ENCODE assay signal across 1 cellular context in the genomic region with DNA sequence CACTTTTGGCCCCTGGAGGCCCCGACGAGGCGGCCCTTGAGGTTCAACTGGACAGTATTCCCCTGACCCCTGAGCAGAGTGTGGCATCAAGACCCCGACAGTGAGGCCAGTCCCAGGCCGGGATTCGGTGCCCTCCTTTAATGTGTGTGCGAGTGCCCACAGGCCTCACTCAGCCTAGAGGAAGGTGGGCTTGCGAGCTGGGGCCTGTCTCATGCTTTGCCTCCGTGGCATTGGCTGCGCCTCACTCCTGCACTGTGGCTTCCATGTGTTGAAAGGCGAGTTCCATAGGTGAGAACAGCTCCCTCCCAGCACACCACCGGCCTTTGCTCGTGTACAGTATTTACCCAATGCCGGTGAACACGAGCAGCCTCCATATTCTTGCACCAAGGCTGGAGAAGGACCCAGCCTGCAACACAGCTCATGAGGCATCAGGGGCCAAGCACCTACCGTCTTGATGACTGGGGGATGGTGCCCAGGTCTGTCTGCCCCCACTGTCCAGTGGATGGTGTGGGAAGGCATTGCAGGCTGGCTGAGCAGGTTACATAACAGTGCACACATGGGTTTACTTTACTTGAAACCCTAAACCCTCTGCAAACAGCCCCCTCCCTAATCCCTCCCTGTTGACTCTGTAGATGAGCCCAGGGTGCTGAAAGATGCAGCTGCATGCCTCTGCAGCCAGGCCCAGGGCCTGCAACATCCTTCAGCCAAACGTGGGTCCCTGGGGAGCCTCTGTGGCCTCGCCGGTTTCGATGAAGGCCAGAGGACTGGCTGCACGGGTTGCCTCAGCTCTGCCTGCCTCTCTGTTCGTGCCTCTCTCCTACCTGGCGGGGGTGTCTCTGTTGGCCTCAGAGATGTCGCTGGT.
TF ChIP-seq lines count a peak whose summit lies in the region.

No MANE protein-coding gene starts in this region.

TF ChIP-seq in HepG2, 621 proteins besides CTCF, POLR2A, EP300 and RAD21 (continued from another document and continues in another):
- TF ChIP-seq BRCA1 (CRISPR knock-in tag; IDR thresholded peaks at IDR 0.05), result peak; percentile 74; the same call in 1 of the 2 replicates
- peak; percentile 87 for TF ChIP-seq ZNF543 (CRISPR knock-in tag; IDR thresholded peaks at IDR 0.05)
- no peak for TF ChIP-seq KDM4B (CRISPR knock-in tag; IDR thresholded peaks at IDR 0.05)
- no peak for TF ChIP-seq ZNF567 (CRISPR knock-in tag; IDR thresholded peaks at IDR 0.05; ENCODE audit: borderline replicate concordance)
- 0 out of 2 replicates have a peak, but pooled peaks have one; percentile 77 for TF ChIP-seq ZNF780A (CRISPR knock-in tag; IDR thresholded peaks at IDR 0.05)
- TF ChIP-seq, protein P1, sequence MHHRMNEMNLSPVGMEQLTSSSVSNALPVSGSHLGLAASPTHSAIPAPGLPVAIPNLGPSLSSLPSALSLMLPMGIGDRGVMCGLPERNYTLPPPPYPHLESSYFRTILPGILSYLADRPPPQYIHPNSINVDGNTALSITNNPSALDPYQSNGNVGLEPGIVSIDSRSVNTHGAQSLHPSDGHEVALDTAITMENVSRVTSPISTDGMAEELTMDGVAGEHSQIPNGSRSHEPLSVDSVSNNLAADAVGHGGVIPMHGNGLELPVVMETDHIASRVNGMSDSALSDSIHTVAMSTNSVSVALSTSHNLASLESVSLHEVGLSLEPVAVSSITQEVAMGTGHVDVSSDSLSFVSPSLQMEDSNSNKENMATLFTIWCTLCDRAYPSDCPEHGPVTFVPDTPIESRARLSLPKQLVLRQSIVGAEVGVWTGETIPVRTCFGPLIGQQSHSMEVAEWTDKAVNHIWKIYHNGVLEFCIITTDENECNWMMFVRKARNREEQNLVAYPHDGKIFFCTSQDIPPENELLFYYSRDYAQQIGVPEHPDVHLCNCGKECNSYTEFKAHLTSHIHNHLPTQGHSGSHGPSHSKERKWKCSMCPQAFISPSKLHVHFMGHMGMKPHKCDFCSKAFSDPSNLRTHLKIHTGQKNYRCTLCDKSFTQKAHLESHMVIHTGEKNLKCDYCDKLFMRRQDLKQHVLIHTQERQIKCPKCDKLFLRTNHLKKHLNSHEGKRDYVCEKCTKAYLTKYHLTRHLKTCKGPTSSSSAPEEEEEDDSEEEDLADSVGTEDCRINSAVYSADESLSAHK (CRISPR knock-in tag; IDR thresholded peaks at IDR 0.05; ENCODE audit: borderline replicate concordance), result no peak
- peak; percentile 85; the same call in 1 of the 2 replicates for TF ChIP-seq ZNF501 (CRISPR knock-in tag; IDR thresholded peaks at IDR 0.05)
- peak; percentile 84 for TF ChIP-seq XRCC5 (optimal IDR thresholded peaks at IDR 0.05; ENCODE audit: low read length)
- TF ChIP-seq JUN (CRISPR knock-in tag; IDR thresholded peaks at IDR 0.05), result 0 out of 2 replicates have a peak, but pooled peaks have one; percentile 58
- peak; percentile 76 for TF ChIP-seq ZNF768 (CRISPR knock-in tag; IDR thresholded peaks at IDR 0.05)
- TF ChIP-seq NAIF1 (CRISPR knock-in tag; IDR thresholded peaks at IDR 0.05; ENCODE audit: borderline replicate concordance), result no peak
- no peak for TF ChIP-seq ELF4 (CRISPR knock-in tag; IDR thresholded peaks at IDR 0.05; ENCODE audit: borderline replicate concordance)
- peak; percentile 98 for TF ChIP-seq ARNTL (CRISPR knock-in tag; IDR thresholded peaks at IDR 0.05)
- TF ChIP-seq, protein P2, sequence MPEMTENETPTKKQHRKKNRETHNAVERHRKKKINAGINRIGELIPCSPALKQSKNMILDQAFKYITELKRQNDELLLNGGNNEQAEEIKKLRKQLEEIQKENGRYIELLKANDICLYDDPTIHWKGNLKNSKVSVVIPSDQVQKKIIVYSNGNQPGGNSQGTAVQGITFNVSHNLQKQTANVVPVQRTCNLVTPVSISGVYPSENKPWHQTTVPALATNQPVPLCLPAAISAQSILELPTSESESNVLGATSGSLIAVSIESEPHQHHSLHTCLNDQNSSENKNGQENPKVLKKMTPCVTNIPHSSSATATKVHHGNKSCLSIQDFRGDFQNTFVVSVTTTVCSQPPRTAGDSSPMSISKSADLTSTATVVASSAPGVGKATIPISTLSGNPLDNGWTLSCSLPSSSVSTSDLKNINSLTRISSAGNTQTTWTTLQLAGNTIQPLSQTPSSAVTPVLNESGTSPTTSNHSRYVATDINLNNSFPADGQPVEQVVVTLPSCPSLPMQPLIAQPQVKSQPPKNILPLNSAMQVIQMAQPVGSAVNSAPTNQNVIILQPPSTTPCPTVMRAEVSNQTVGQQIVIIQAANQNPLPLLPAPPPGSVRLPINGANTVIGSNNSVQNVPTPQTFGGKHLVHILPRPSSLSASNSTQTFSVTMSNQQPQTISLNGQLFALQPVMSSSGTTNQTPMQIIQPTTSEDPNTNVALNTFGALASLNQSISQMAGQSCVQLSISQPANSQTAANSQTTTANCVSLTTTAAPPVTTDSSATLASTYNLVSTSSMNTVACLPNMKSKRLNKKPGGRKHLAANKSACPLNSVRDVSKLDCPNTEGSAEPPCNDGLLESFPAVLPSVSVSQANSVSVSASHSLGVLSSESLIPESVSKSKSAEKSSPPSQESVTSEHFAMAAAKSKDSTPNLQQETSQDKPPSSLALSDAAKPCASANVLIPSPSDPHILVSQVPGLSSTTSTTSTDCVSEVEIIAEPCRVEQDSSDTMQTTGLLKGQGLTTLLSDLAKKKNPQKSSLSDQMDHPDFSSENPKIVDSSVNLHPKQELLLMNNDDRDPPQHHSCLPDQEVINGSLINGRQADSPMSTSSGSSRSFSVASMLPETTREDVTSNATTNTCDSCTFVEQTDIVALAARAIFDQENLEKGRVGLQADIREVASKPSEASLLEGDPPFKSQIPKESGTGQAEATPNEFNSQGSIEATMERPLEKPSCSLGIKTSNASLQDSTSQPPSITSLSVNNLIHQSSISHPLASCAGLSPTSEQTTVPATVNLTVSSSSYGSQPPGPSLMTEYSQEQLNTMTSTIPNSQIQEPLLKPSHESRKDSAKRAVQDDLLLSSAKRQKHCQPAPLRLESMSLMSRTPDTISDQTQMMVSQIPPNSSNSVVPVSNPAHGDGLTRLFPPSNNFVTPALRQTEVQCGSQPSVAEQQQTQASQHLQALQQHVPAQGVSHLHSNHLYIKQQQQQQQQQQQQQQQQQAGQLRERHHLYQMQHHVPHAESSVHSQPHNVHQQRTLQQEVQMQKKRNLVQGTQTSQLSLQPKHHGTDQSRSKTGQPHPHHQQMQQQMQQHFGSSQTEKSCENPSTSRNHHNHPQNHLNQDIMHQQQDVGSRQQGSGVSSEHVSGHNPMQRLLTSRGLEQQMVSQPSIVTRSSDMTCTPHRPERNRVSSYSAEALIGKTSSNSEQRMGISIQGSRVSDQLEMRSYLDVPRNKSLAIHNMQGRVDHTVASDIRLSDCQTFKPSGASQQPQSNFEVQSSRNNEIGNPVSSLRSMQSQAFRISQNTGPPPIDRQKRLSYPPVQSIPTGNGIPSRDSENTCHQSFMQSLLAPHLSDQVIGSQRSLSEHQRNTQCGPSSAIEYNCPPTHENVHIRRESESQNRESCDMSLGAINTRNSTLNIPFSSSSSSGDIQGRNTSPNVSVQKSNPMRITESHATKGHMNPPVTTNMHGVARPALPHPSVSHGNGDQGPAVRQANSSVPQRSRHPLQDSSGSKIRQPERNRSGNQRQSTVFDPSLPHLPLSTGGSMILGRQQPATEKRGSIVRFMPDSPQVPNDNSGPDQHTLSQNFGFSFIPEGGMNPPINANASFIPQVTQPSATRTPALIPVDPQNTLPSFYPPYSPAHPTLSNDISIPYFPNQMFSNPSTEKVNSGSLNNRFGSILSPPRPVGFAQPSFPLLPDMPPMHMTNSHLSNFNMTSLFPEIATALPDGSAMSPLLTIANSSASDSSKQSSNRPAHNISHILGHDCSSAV (CRISPR knock-in tag; IDR thresholded peaks at IDR 0.05; ENCODE audit: borderline replicate concordance), result no peak
- peak; percentile 69; the same call in 1 of the 2 replicates for TF ChIP-seq ZNF83 (CRISPR knock-in tag; IDR thresholded peaks at IDR 0.05; ENCODE audit: borderline replicate concordance)
- TF ChIP-seq, protein P3, sequence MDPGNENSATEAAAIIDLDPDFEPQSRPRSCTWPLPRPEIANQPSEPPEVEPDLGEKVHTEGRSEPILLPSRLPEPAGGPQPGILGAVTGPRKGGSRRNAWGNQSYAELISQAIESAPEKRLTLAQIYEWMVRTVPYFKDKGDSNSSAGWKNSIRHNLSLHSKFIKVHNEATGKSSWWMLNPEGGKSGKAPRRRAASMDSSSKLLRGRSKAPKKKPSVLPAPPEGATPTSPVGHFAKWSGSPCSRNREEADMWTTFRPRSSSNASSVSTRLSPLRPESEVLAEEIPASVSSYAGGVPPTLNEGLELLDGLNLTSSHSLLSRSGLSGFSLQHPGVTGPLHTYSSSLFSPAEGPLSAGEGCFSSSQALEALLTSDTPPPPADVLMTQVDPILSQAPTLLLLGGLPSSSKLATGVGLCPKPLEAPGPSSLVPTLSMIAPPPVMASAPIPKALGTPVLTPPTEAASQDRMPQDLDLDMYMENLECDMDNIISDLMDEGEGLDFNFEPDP (CRISPR knock-in tag; conservative IDR thresholded peaks at IDR 0.05), result no peak
- TF ChIP-seq, protein P4, sequence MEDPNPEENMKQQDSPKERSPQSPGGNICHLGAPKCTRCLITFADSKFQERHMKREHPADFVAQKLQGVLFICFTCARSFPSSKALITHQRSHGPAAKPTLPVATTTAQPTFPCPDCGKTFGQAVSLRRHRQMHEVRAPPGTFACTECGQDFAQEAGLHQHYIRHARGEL (CRISPR knock-in tag; IDR thresholded peaks at IDR 0.05), result no peak
- no peak for TF ChIP-seq WIZ (CRISPR knock-in tag; IDR thresholded peaks at IDR 0.05)
- TF ChIP-seq DNMT3B (CRISPR knock-in tag; conservative IDR thresholded peaks at IDR 0.05), result peak; percentile 74; the same call in 1 of the 2 replicates
- peak; percentile 72 for TF ChIP-seq SNAPC2 (CRISPR knock-in tag; IDR thresholded peaks at IDR 0.05)
- TF ChIP-seq ZNF432 (CRISPR knock-in tag; IDR thresholded peaks at IDR 0.05; ENCODE audit: borderline replicate concordance), result 0 out of 2 replicates have a peak, but pooled peaks have one; percentile 75
- TF ChIP-seq ZNF614 (CRISPR knock-in tag; IDR thresholded peaks at IDR 0.05; ENCODE audit: borderline replicate concordance), result peak; percentile 79; the same call in 1 of the 2 replicates
- TF ChIP-seq SKI (IDR thresholded peaks at IDR 0.05; ENCODE audit: partially characterized antibody), result no peak
- TF ChIP-seq, protein P5, sequence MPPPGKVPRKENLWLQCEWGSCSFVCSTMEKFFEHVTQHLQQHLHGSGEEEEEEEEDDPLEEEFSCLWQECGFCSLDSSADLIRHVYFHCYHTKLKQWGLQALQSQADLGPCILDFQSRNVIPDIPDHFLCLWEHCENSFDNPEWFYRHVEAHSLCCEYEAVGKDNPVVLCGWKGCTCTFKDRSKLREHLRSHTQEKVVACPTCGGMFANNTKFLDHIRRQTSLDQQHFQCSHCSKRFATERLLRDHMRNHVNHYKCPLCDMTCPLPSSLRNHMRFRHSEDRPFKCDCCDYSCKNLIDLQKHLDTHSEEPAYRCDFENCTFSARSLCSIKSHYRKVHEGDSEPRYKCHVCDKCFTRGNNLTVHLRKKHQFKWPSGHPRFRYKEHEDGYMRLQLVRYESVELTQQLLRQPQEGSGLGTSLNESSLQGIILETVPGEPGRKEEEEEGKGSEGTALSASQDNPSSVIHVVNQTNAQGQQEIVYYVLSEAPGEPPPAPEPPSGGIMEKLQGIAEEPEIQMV (CRISPR knock-in tag; IDR thresholded peaks at IDR 0.05; ENCODE audit: low read depth), result 0 out of 2 replicates have a peak, but pooled peaks have one; percentile 44
- TF ChIP-seq JUND (CRISPR knock-in tag; IDR thresholded peaks at IDR 0.05), result 0 out of 2 replicates have a peak, but pooled peaks have one; percentile 50
- TF ChIP-seq HMG20B (CRISPR knock-in tag; conservative IDR thresholded peaks at IDR 0.05), result peak; percentile 88
- TF ChIP-seq ZNF547 (CRISPR knock-in tag; IDR thresholded peaks at IDR 0.05), result peak; percentile 93; the same call in 1 of the 2 replicates
- peak; percentile 82 for TF ChIP-seq TGIF2 (CRISPR knock-in tag; IDR thresholded peaks at IDR 0.05)
- TF ChIP-seq ZNF850 (CRISPR knock-in tag; conservative IDR thresholded peaks at IDR 0.05), result no peak
- TF ChIP-seq SATB2 (CRISPR knock-in tag; IDR thresholded peaks at IDR 0.05), result no peak
- TF ChIP-seq ZNF282 (IDR thresholded peaks at IDR 0.05; ENCODE audit: partially characterized antibody), result no peak
- TF ChIP-seq ZNF644 (CRISPR knock-in tag; IDR thresholded peaks at IDR 0.05; ENCODE audit: low read depth), result peak; percentile 80
- peak; percentile 99 for TF ChIP-seq SIX1 (CRISPR knock-in tag; IDR thresholded peaks at IDR 0.05; ENCODE audit: borderline replicate concordance)
- peak; percentile 83 for TF ChIP-seq ZSCAN9 (CRISPR knock-in tag; IDR thresholded peaks at IDR 0.05; ENCODE audit: borderline replicate concordance)
- TF ChIP-seq, protein P6, sequence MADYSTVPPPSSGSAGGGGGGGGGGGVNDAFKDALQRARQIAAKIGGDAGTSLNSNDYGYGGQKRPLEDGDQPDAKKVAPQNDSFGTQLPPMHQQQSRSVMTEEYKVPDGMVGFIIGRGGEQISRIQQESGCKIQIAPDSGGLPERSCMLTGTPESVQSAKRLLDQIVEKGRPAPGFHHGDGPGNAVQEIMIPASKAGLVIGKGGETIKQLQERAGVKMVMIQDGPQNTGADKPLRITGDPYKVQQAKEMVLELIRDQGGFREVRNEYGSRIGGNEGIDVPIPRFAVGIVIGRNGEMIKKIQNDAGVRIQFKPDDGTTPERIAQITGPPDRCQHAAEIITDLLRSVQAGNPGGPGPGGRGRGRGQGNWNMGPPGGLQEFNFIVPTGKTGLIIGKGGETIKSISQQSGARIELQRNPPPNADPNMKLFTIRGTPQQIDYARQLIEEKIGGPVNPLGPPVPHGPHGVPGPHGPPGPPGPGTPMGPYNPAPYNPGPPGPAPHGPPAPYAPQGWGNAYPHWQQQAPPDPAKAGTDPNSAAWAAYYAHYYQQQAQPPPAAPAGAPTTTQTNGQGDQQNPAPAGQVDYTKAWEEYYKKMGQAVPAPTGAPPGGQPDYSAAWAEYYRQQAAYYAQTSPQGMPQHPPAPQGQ (CRISPR knock-in tag; IDR thresholded peaks at IDR 0.05; ENCODE audit: borderline replicate concordance), result no peak
- peak; percentile 87 for TF ChIP-seq BORCS8-MEF2B (CRISPR knock-in tag; IDR thresholded peaks at IDR 0.05)
- peak; percentile 82; the same call in 1 of the 2 replicates for TF ChIP-seq FOXJ3 (CRISPR knock-in tag; IDR thresholded peaks at IDR 0.05; ENCODE audit: borderline replicate concordance)
- no peak for TF ChIP-seq IKZF1 (IDR thresholded peaks at IDR 0.05)
- 0 out of 2 replicates have a peak, but pooled peaks have one; percentile 69 for TF ChIP-seq ZFP37 (CRISPR knock-in tag; IDR thresholded peaks at IDR 0.05; ENCODE audit: borderline replicate concordance)
- TF ChIP-seq CEBPB (IDR thresholded peaks at IDR 0.05; ENCODE audit: borderline replicate concordance, low read depth, low read length), result peak; percentile 69; the same call in 1 of the 2 replicates
- peak; percentile 80; the same call in 1 of the 2 replicates for TF ChIP-seq ZNF703 (CRISPR knock-in tag; IDR thresholded peaks at IDR 0.05; ENCODE audit: borderline replicate concordance)
- peak; percentile 80 for TF ChIP-seq ZNF746 (CRISPR knock-in tag; IDR thresholded peaks at IDR 0.05)
- TF ChIP-seq, protein P7, sequence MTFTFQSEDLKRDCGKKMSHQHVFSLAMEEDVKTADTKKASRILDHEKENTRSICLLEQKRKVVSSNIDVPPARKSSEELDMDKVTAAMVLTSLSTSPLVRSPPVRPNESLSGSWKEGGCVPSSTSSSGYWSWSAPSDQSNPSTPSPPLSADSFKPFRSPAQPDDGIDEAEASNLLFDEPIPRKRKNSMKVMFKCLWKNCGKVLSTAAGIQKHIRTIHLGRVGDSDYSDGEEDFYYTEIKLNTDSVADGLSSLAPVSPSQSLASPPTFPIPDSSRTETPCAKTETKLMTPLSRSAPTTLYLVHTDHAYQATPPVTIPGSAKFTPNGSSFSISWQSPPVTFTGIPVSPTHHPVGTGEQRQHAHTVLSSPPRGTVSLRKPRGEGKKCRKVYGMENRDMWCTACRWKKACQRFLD (CRISPR knock-in tag; IDR thresholded peaks at IDR 0.05; ENCODE audit: borderline replicate concordance), result peak; percentile 61; the same call in 1 of the 2 replicates
- TF ChIP-seq NFIB (CRISPR knock-in tag; IDR thresholded peaks at IDR 0.05; ENCODE audit: borderline replicate concordance), result no peak
- TF ChIP-seq TAF15 (IDR thresholded peaks at IDR 0.05; ENCODE audit: low read depth, low read length, poor library complexity, severe bottlenecking), result no peak
